In genomic region chr2:43051316-43051715, GRCh38 we compare ENCODE assay signal across 11 cellular contexts.
DNase-seq lines count a peak whose midpoint lies in the region; ATAC-seq, FAIRE-seq and TF ChIP-seq lines count a peak whose summit lies in the region.
"Had no signal": no experiment of that assay in that cellular context is flagged by ENCODE, and none has a peak within 500 bp of the region (broad histone marks: within the 10 kb centered on the region; RNA-seq: fewer than 3 reads in every experiment).

No MANE protein-coding gene starts in this region.

- H3K36me3 Mint-ChIP-seq in natural killer cell treated with Interleukin-12 subunit alpha and Interleukin-12 subunit beta and Interleukin-15 and Interleukin-18, amount 100 ng/mL, for 72 hours = no peaks in the 10 kb centered on the region
- H3K36me3 Mint-ChIP-seq in natural killer cell = no peaks in the 10 kb centered on the region
- H3K36me3 Mint-ChIP-seq in type B pancreatic cell = no peaks in the 10 kb centered on the region

- intact Hi-C loops in natural killer cell (cut with micrococcal nuclease) (no loop called here), left lung (cut with DNase I) (no loop called here), vagina (cut with DNase I) (no loop called here)

- no peak for FAIRE-seq in frontal cortex (lab: Jason Lieb, UNC)
- FAIRE-seq: D721Med had no signal

- no peaks in the 10 kb centered on the region for H3K36me3 ChIP-seq in left lung
- no peaks in the 10 kb centered on the region for H3K36me3 ChIP-seq in vagina

- H3K27ac Mint-ChIP-seq in natural killer cell treated with Interleukin-12 subunit alpha and Interleukin-12 subunit beta and Interleukin-15 and Interleukin-18, amount 100 ng/mL, for 72 hours = no peak overlapping the region
- peak overlapping the region in 1 of 2 donors; percentile 61 for H3K27ac Mint-ChIP-seq in natural killer cell
- peak overlapping the region; percentile 88 for H3K27ac Mint-ChIP-seq in type B pancreatic cell

- no peaks in the 10 kb centered on the region for H3K9me3 Mint-ChIP-seq in natural killer cell treated with Interleukin-12 subunit alpha and Interleukin-12 subunit beta and Interleukin-15 and Interleukin-18, amount 100 ng/mL, for 72 hours
- H3K9me3 Mint-ChIP-seq in natural killer cell (no peaks in the 10 kb centered on the region), type B pancreatic cell (peaks cover 5% of the 10 kb centered on the region)

- H3K4me3 ChIP-seq in left lung = no peak overlapping the region
- H3K4me3 ChIP-seq in vagina = no peak overlapping the region

- no peak for TF ChIP-seq POLR2A in vagina (IDR thresholded peaks at IDR 0.05)

- TF ChIP-seq CTCF in natural killer cell (IDR thresholded peaks at IDR 0.05) (no peak), left lung (IDR thresholded peaks at IDR 0.05) (no peak), type B pancreatic cell (conservative IDR thresholded peaks at IDR 0.05) (no peak), vagina (IDR thresholded peaks at IDR 0.05) (no peak)

- H3K4me1 ChIP-seq in left lung = peaks cover 17% of the 10 kb centered on the region in 2 donors
- peaks cover 23% of the 10 kb centered on the region for H3K4me1 ChIP-seq in vagina

- H3K4me1 Mint-ChIP-seq in natural killer cell treated with Interleukin-12 subunit alpha and Interleukin-12 subunit beta and Interleukin-15 and Interleukin-18, amount 100 ng/mL, for 72 hours (ENCODE audit: low read depth in 2 of 2) = peaks cover 10 to 18% of the 10 kb centered on the region in 2 donors
- H3K4me1 Mint-ChIP-seq in natural killer cell (peaks cover 18 to 37% of the 10 kb centered on the region in 2 donors), type B pancreatic cell (ENCODE audit: unreplicated experiment) (peaks cover 60% of the 10 kb centered on the region)

- peak; percentile 31 for DNase-seq in natural killer cell treated with Interleukin-12 subunit alpha and Interleukin-12 subunit beta and Interleukin-15 and Interleukin-18, amount 100 ng/mL, for 72 hours (ENCODE audit: low spot score)
- DNase-seq in natural killer cell = no peak
- peak; percentile 39 for DNase-seq in activated naive CD4-positive, alpha-beta T cell treated with anti-CD3 and anti-CD28 coated beads, Interleukin-2, amount 50 U/mL, for 16 hours
- peak in 1 of 2 donors; percentile 10 for DNase-seq in left lung
- no peak for DNase-seq in type B pancreatic cell (ENCODE audit: extremely low spot score, unreplicated experiment)
- no peak for DNase-seq in vagina (ENCODE audit: extremely low spot score in 2 of 2)
- no peak for DNase-seq in frontal cortex (ENCODE audit: low spot score in 2 of 2)
- no peak for DNase-seq in Kasumi-1 (lab: John Stamatoyannopoulos, UW)
- DNase-seq: NK-92 treated with Interleukin-12 subunit alpha and Interleukin-12 subunit beta, amount 100 ng/mL, for 24 hours had no signal

- no peaks in the 10 kb centered on the region for H3K27me3 Mint-ChIP-seq in natural killer cell treated with Interleukin-12 subunit alpha and Interleukin-12 subunit beta and Interleukin-15 and Interleukin-18, amount 100 ng/mL, for 72 hours
- H3K27me3 Mint-ChIP-seq in natural killer cell (ENCODE audit: low read depth in 2 of 2) (no peaks in the 10 kb centered on the region), type B pancreatic cell (peaks cover 4% of the 10 kb centered on the region)

- H3K27ac ChIP-seq in left lung = no peak overlapping the region
- no peak overlapping the region for H3K27ac ChIP-seq in vagina
- H3K27ac ChIP-seq: HL-60 had no signal

- H3K27me3 ChIP-seq in left lung (no peaks in the 10 kb centered on the region), vagina (no peaks in the 10 kb centered on the region)

- no peak overlapping the region for H3K4me3 Mint-ChIP-seq in natural killer cell treated with Interleukin-12 subunit alpha and Interleukin-12 subunit beta and Interleukin-15 and Interleukin-18, amount 100 ng/mL, for 72 hours
- H3K4me3 Mint-ChIP-seq in natural killer cell (no peak overlapping the region), type B pancreatic cell (no peak overlapping the region)

- no peaks in the 10 kb centered on the region for H3K9me3 ChIP-seq in left lung
- no peaks in the 10 kb centered on the region for H3K9me3 ChIP-seq in vagina

- no peak for ATAC-seq in natural killer cell treated with Interleukin-12 subunit alpha and Interleukin-12 subunit beta and Interleukin-15 and Interleukin-18, amount 100 ng/mL, for 72 hours
- ATAC-seq in natural killer cell (no peak), left lung (peak; percentile 21)

Comparison
In these comparisons a context has a peak if more than half of its experiments do, and no peak if none do; other contexts are left out.
1. DNase-seq: peak in natural killer cell treated with Interleukin-12 subunit alpha and Interleukin-12 subunit beta and Interleukin-15 and Interleukin-18, amount 100 ng/mL, for 72 hours (single experiment) and activated naive CD4-positive, alpha-beta T cell treated with anti-CD3 and anti-CD28 coated beads, Interleukin-2, amount 50 U/mL, for 16 hours (single experiment); none in natural killer cell (single experiment), type B pancreatic cell (single experiment), vagina (0 of 2), frontal cortex (0 of 2) and Kasumi-1 (0 of 2).